ENCODE assay signal across 24 cellular contexts in genomic region chr18:57461652-57462269, GRCh38. TPM values are rescaled to one million over a fixed set of nuclear protein-coding genes. Genes with fewer than 3 reads are reported as not detected.
"Had no signal": no experiment of that assay in that cellular context is flagged by ENCODE, and none has a peak within 500 bp of the region (broad histone marks: within the 10 kb centered on the region; RNA-seq: fewer than 3 reads in every experiment).

No MANE protein-coding gene starts in this region.

- H3K9me3 ChIP-seq: ascending aorta, body of pancreas had no signal

- ATAC-seq: activated CD8-positive, alpha-beta memory T cell treated with anti-CD3 and anti-CD28 coated beads, Interleukin-2, amount 10 ng/mL, durations not matched to agents 7 days and 5 days; activated naive CD4-positive, alpha-beta T cell treated with anti-CD3 and anti-CD28 coated beads, Interleukin-2, amount 50 U/mL, for 72 hours; activated naive CD8-positive, alpha-beta T cell treated with anti-CD3 and anti-CD28 coated beads, Interleukin-2, amount 50 U/mL, for 24 hours; body of pancreas; PC-3; WTC11 had no signal

- H3K4me3 ChIP-seq: ascending aorta, body of pancreas had no signal

- H3K36me3 ChIP-seq: ascending aorta had no signal

- H3K27ac ChIP-seq: ascending aorta, body of pancreas had no signal

- DNase-seq: activated CD4-positive, alpha-beta T cell treated with anti-CD3 and anti-CD28 coated beads, Interleukin-2, amount 10 ng/mL, durations not matched to agents 24 days and 14 days; activated CD4-positive, alpha-beta T cell treated with anti-CD3 and anti-CD28 coated beads, Interleukin-2, amount 50 U/mL, for 48 hours; activated CD4-positive, CD25-positive, alpha-beta regulatory T cell treated with anti-CD3 and anti-CD28 coated beads, Interleukin-2, amount 50 U/mL, for 72 hours; activated CD8-positive, alpha-beta memory T cell treated with anti-CD3 and anti-CD28 coated beads, Interleukin-2, amount 10 ng/mL, durations not matched to agents 7 days and 5 days; activated effector memory CD4-positive, alpha-beta T cell treated with Interleukin-2 at 50 U/mL for 16 hours; activated naive CD4-positive, alpha-beta T cell; activated naive CD8-positive, alpha-beta T cell treated with anti-CD3 and anti-CD28 coated beads, Interleukin-2, amount 50 U/mL, for 24 hours; activated T-cell treated with anti-CD3 and anti-CD28 coated beads, Interleukin-2, amount 50 U/mL, for 24 hours; amniotic stem cell; body of pancreas; central memory CD4-positive, alpha-beta T cell; KG1; NCI-H1092; NCI-H1417; NCI-H2029; NCI-H2107; NCI-H2171 treated with DMSO at 0.1 percent for 48 hours; NCI-H226; NCI-H510A treated with DMSO at 0.1 percent for 48 hours; PC-3; SHP77 had no signal

- H3K27me3 ChIP-seq: ascending aorta, body of pancreas had no signal

RNA-seq across cellular contexts. Expression of gene ONECUT2, which starts 26.6 kb away (rescaled TPM):
- total RNA-seq: activated CD4-positive, alpha-beta T cell treated with anti-CD3 and anti-CD28 coated beads, Interleukin-2, amount 10 ng/mL, durations not matched to agents 24 days and 14 days; activated CD8-positive, alpha-beta memory T cell treated with anti-CD3 and anti-CD28 coated beads, Interleukin-2, amount 10 ng/mL, durations not matched to agents 7 days and 5 days had no signal
